Comparison of ENCODE assay signal across 1 cellular context in the genomic region with DNA sequence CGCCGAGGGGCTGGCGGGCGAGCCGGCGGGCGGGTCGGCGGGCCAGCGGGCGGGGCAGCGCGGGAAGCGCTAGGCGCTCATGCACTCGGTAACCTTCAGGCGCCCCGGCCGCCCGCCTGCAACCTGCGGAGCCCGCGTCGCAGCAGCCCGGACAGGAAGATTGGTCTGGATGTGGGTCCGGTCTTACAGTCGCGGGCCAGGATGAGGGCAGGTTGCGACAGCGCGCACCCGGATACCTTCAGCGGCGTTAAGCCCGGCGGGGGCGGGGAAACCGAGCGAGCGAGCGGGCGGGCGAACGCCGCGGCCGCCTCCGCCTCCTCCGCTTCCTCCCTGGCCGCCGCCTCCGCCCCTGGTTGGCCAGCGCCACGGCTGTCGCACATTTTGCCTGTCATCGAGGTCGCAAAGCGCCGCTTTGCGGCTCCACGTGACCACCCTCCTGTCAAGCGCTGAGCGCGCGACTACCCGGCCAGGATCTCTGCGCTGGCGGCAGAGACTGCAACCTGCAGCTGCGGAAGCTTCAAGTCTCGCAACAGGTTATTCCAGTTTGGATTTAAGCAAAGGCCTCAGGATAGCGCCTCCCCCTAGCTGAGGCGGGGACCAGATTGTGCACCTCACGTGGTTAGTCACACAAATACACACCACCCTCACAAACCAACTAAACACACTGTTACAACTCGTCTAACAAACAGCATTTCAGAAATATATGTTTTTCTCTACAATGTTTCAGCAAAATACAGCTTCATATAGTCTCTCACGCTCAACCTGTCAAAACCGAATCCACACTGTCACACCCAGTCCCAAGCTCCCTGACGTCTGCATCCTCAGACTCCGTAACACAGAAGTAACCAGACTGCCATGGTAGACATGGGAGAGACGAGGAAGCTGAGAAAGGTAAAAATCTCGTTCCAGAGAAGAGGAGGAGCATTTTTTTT.
TF ChIP-seq lines count a peak whose summit lies in the region.

Gene FAF1 (minus strand): TSS at position 355 of the 932 bp plus-strand sequence. CDS start 456 bp downstream, outside the sequence.

TF ChIP-seq in GM12878, 131 proteins besides CTCF, POLR2A, EP300 and RAD21 (continued from another document and continues in another):
- TF ChIP-seq RFX5 (IDR thresholded peaks at IDR 0.05; ENCODE audit: low read depth, low read length) (no peak), SMAD5 (IDR thresholded peaks at IDR 0.05; ENCODE audit: low read depth) (peak; percentile 88), HDGF (IDR thresholded peaks at IDR 0.05) (0 out of 2 replicates have a peak, but pooled peaks have one; percentile 32), NR2C2 (IDR thresholded peaks at IDR 0.05; ENCODE audit: borderline replicate concordance, control insufficient read depth, insufficient read length, low read depth) (no peak), CEBPB (IDR thresholded peaks at IDR 0.05; ENCODE audit: borderline replicate concordance in 1 of 2, low read depth in 2 of 2, low read length in 2 of 2) (no peak), YBX1 (IDR thresholded peaks at IDR 0.05) (no peak), E4F1 (IDR thresholded peaks at IDR 0.05; ENCODE audit: borderline replicate concordance, partially characterized antibody) (peak; percentile 100), RAD51 (IDR thresholded peaks at IDR 0.05) (peak; percentile 96), POU2F2 (IDR thresholded peaks at IDR 0.05; ENCODE audit: borderline replicate concordance, low read depth, low read length) (peak; percentile 91), NBN (IDR thresholded peaks at IDR 0.05) (peak; percentile 78; the same call in 1 of the 2 replicates), SREBF2 (IDR thresholded peaks at IDR 0.05; ENCODE audit: low read length) (no peak), BMI1 (IDR thresholded peaks at IDR 0.05; ENCODE audit: borderline replicate concordance) (no peak), TCF7 (IDR thresholded peaks at IDR 0.05; ENCODE audit: borderline replicate concordance) (no peak), NR2F1 (conservative IDR thresholded peaks at IDR 0.05) (peak; percentile 82), MYC (IDR thresholded peaks at IDR 0.05; ENCODE audit: insufficient read depth, insufficient read length, insufficient replicate concordance, low read length, severe bottlenecking) (peak; percentile 74), ATF7 (IDR thresholded peaks at IDR 0.05; ENCODE audit: low read depth) (no peak), NR2C1 (IDR thresholded peaks at IDR 0.05) (peak; percentile 38), MYB (IDR thresholded peaks at IDR 0.05; ENCODE audit: borderline replicate concordance, low read depth, low read length) (no peak), CREM (IDR thresholded peaks at IDR 0.05; ENCODE audit: low read depth) (peak; percentile 99), GABPA (IDR thresholded peaks at IDR 0.05; ENCODE audit: low read depth) (0 out of 2 replicates have a peak, but pooled peaks have one; percentile 14), CEBPZ (IDR thresholded peaks at IDR 0.05; ENCODE audit: low read depth, low read length) (no peak), BHLHE40 (IDR thresholded peaks at IDR 0.05; ENCODE audit: borderline replicate concordance in 1 of 2, low read depth in 2 of 2, low read length in 1 of 2) (peak; percentile 87 to 93), SUPT20H (IDR thresholded peaks at IDR 0.05; ENCODE audit: borderline replicate concordance, control insufficient read depth, low read depth, low read length) (no peak), ZNF384 (IDR thresholded peaks at IDR 0.05; ENCODE audit: borderline replicate concordance, low read depth, low read length) (no peak), CHD2 (IDR thresholded peaks at IDR 0.05; ENCODE audit: borderline replicate concordance, low read depth, low read length) (peak; percentile 87), PAX5 (IDR thresholded peaks at IDR 0.05; ENCODE audit: borderline replicate concordance, low read depth, low read length) (peak; percentile 66; the same call in 1 of the 2 replicates), NFIC (IDR thresholded peaks at IDR 0.05; ENCODE audit: low read depth, low read length) (no peak; the same call in 1 of the 2 replicates), SMAD1 (IDR thresholded peaks at IDR 0.05; ENCODE audit: low read depth, partially characterized antibody) (no peak), ZBTB4 (CRISPR knock-in tag; IDR thresholded peaks at IDR 0.05) (no peak), TCF3 (IDR thresholded peaks at IDR 0.05; ENCODE audit: borderline replicate concordance, insufficient read depth, low read depth, low read length) (peak; percentile 24; the same call in 1 of the 2 replicates), TARDBP (IDR thresholded peaks at IDR 0.05; ENCODE audit: borderline replicate concordance) (no peak; the same call in 1 of the 2 replicates), BACH1 (IDR thresholded peaks at IDR 0.05; ENCODE audit: borderline replicate concordance) (0 out of 2 replicates have a peak, but pooled peaks have one; percentile 70), CHD1 (IDR thresholded peaks at IDR 0.05; ENCODE audit: low read depth, low read length) (no peak), CBX3 (IDR thresholded peaks at IDR 0.05; ENCODE audit: borderline replicate concordance, low read depth) (no peak), MEF2B (IDR thresholded peaks at IDR 0.05; ENCODE audit: partially characterized antibody, poor library complexity, severe bottlenecking) (no peak)
- TF ChIP-seq, protein P1, sequence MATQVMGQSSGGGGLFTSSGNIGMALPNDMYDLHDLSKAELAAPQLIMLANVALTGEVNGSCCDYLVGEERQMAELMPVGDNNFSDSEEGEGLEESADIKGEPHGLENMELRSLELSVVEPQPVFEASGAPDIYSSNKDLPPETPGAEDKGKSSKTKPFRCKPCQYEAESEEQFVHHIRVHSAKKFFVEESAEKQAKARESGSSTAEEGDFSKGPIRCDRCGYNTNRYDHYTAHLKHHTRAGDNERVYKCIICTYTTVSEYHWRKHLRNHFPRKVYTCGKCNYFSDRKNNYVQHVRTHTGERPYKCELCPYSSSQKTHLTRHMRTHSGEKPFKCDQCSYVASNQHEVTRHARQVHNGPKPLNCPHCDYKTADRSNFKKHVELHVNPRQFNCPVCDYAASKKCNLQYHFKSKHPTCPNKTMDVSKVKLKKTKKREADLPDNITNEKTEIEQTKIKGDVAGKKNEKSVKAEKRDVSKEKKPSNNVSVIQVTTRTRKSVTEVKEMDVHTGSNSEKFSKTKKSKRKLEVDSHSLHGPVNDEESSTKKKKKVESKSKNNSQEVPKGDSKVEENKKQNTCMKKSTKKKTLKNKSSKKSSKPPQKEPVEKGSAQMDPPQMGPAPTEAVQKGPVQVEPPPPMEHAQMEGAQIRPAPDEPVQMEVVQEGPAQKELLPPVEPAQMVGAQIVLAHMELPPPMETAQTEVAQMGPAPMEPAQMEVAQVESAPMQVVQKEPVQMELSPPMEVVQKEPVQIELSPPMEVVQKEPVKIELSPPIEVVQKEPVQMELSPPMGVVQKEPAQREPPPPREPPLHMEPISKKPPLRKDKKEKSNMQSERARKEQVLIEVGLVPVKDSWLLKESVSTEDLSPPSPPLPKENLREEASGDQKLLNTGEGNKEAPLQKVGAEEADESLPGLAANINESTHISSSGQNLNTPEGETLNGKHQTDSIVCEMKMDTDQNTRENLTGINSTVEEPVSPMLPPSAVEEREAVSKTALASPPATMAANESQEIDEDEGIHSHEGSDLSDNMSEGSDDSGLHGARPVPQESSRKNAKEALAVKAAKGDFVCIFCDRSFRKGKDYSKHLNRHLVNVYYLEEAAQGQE (IDR thresholded peaks at IDR 0.05; ENCODE audit: low read depth, low read length): no peak
- TF ChIP-seq, protein P2, sequence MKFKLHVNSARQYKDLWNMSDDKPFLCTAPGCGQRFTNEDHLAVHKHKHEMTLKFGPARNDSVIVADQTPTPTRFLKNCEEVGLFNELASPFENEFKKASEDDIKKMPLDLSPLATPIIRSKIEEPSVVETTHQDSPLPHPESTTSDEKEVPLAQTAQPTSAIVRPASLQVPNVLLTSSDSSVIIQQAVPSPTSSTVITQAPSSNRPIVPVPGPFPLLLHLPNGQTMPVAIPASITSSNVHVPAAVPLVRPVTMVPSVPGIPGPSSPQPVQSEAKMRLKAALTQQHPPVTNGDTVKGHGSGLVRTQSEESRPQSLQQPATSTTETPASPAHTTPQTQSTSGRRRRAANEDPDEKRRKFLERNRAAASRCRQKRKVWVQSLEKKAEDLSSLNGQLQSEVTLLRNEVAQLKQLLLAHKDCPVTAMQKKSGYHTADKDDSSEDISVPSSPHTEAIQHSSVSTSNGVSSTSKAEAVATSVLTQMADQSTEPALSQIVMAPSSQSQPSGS (IDR thresholded peaks at IDR 0.05; ENCODE audit: low read length): no peak
- TF ChIP-seq, protein P3, sequence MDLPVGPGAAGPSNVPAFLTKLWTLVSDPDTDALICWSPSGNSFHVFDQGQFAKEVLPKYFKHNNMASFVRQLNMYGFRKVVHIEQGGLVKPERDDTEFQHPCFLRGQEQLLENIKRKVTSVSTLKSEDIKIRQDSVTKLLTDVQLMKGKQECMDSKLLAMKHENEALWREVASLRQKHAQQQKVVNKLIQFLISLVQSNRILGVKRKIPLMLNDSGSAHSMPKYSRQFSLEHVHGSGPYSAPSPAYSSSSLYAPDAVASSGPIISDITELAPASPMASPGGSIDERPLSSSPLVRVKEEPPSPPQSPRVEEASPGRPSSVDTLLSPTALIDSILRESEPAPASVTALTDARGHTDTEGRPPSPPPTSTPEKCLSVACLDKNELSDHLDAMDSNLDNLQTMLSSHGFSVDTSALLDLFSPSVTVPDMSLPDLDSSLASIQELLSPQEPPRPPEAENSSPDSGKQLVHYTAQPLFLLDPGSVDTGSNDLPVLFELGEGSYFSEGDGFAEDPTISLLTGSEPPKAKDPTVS (IDR thresholded peaks at IDR 0.05; ENCODE audit: low read depth, low read length): no peak
- TF ChIP-seq, protein P4, sequence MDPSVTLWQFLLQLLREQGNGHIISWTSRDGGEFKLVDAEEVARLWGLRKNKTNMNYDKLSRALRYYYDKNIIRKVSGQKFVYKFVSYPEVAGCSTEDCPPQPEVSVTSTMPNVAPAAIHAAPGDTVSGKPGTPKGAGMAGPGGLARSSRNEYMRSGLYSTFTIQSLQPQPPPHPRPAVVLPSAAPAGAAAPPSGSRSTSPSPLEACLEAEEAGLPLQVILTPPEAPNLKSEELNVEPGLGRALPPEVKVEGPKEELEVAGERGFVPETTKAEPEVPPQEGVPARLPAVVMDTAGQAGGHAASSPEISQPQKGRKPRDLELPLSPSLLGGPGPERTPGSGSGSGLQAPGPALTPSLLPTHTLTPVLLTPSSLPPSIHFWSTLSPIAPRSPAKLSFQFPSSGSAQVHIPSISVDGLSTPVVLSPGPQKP (IDR thresholded peaks at IDR 0.05; ENCODE audit: low read depth, low read length): 0 out of 2 replicates have a peak, but pooled peaks have one; percentile 41
